17 cellular contexts compared by ENCODE assay signal in genomic region chr7:36148422-36149065, GRCh38.
"Had no signal": no experiment of that assay in that cellular context is flagged by ENCODE, and none has a peak within 500 bp of the region (broad histone marks: within the 10 kb centered on the region; RNA-seq: fewer than 3 reads in every experiment).

No MANE protein-coding gene starts in this region.

- H3K9me3 Mint-ChIP-seq: effector memory CD8-positive, alpha-beta T cell; naive thymus-derived CD4-positive, alpha-beta T cell; nephron progenitor cell had no signal

- H3K4me3 Mint-ChIP-seq: effector memory CD8-positive, alpha-beta T cell; naive thymus-derived CD4-positive, alpha-beta T cell; nephron progenitor cell had no signal

- H3K27ac Mint-ChIP-seq: effector memory CD8-positive, alpha-beta T cell; naive thymus-derived CD4-positive, alpha-beta T cell had no signal

- H3K9me3 ChIP-seq: transverse colon had no signal

- H3K27me3 Mint-ChIP-seq: effector memory CD8-positive, alpha-beta T cell had no signal

- H3K36me3 ChIP-seq: sigmoid colon, stomach, thoracic aorta, transverse colon had no signal

- H3K79me2 ChIP-seq: hepatocyte had no signal

- FAIRE-seq: kidney had no signal

- H3K27me3 ChIP-seq: hepatocyte, sigmoid colon, stomach, transverse colon had no signal

- H3K27ac ChIP-seq: hepatocyte, sigmoid colon, skin epidermis, stomach, thoracic aorta, transverse colon had no signal

- ATAC-seq: effector memory CD8-positive, alpha-beta T cell; left colon; naive thymus-derived CD4-positive, alpha-beta T cell had no signal

- H3K4me3 ChIP-seq: hepatocyte, sigmoid colon, skin epidermis, stomach, thoracic aorta, transverse colon had no signal

- DNase-seq: effector memory CD8-positive, alpha-beta T cell; erythroblast; foreskin melanocyte; head of caudate nucleus; kidney; left colon; naive thymus-derived CD4-positive, alpha-beta T cell; nephron progenitor cell; posterior cingulate gyrus; sigmoid colon; stimulated activated naive CD4-positive, alpha-beta T cell; stomach; substantia nigra; transverse colon had no signal

- H2AFZ ChIP-seq: hepatocyte had no signal

- H3K4me2 ChIP-seq: hepatocyte had no signal

- H3K36me3 Mint-ChIP-seq: naive thymus-derived CD4-positive, alpha-beta T cell had no signal
